Comparison of ENCODE assay signal across 30 cellular contexts in genomic region chr15:78796510-78796909, GRCh38. TPM values are rescaled to one million over a fixed set of nuclear protein-coding genes. Genes with fewer than 3 reads are reported as not detected.
"Had no signal": no experiment of that assay in that cellular context is flagged by ENCODE, and none has a peak within 500 bp of the region (broad histone marks: within the 10 kb centered on the region; RNA-seq: fewer than 3 reads in every experiment).

No MANE protein-coding gene starts in this region.

- FAIRE-seq: pancreas, small intestine had no signal

- DNase-seq: colonic mucosa; effector CD8-positive, alpha-beta T cell; endodermal cell; foreskin melanocyte; hypothalamus; immature natural killer cell; islet precursor cell; kidney glomerular epithelial cell; left ventricle myocardium superior; lower lobe of right lung; naive thymus-derived CD8-positive, alpha-beta T cell; nephron progenitor cell; occipital lobe; right lobe of liver; small intestine; stimulated activated CD4-positive, alpha-beta T cell treated with anti-CD3 and anti-CD28 coated beads, Interleukin-12 subunit alpha, Interleukin-12 subunit beta, amount 100 ng/mL, for 4 hours; stimulated activated CD4-positive, alpha-beta T cell treated with anti-CD3 and anti-CD28 coated beads, Interleukin-1b, Interleukin-23, amount 100 ng/mL, for 48 hours; stimulated activated CD4-positive, alpha-beta T cell treated with anti-CD3 and anti-CD28 coated beads, Interleukin-4, amount 100 ng/mL, for 1 hour; stimulated activated CD8-positive, alpha-beta memory T cell treated with anti-CD3 and anti-CD28 coated beads, Interleukin-4, amount 100 ng/mL, for 48 hours; stimulated activated naive CD4-positive, alpha-beta T cell; stimulated activated naive CD8-positive, alpha-beta T cell treated with anti-CD3 and anti-CD28 coated beads, Interleukin-15, amount 100 ng/mL, for 72 hours; transverse colon; uterus had no signal

- ATAC-seq: esophagus mucosa; left ventricle myocardium superior; lower lobe of right lung; naive thymus-derived CD8-positive, alpha-beta T cell; pancreas; right lobe of liver; upper lobe of right lung had no signal

- H3K27me3 ChIP-seq: colonic mucosa, pancreas, right lobe of liver, suprapubic skin, transverse colon, upper lobe of right lung, uterus had no signal

- H3K27ac Mint-ChIP-seq: dendritic cell treated with granulocyte-macrophage colony-stimulating factor and Interleukin-4, amounts not matched to agents 40 ng/mL and 50 ng/mL, for 4 days; endodermal cell; immature natural killer cell; naive thymus-derived CD8-positive, alpha-beta T cell; nephron progenitor cell had no signal

- H3K36me3 ChIP-seq: colonic mucosa, lower lobe of right lung, pancreas, prostate gland, right lobe of liver, suprapubic skin, transverse colon, upper lobe of right lung, uterus had no signal

- H3K9me3 ChIP-seq: colonic mucosa, lower lobe of right lung, pancreas, prostate gland, right lobe of liver, suprapubic skin, transverse colon, upper lobe of right lung, uterus had no signal

- H3K27ac ChIP-seq: colonic mucosa, epithelial cell of prostate, lower lobe of right lung, pancreas, prostate gland, right lobe of liver, suprapubic skin, transverse colon, upper lobe of right lung, uterus had no signal

- H3K9me3 Mint-ChIP-seq: dendritic cell treated with granulocyte-macrophage colony-stimulating factor and Interleukin-4, amounts not matched to agents 40 ng/mL and 50 ng/mL, for 4 days; endodermal cell; immature natural killer cell; naive thymus-derived CD8-positive, alpha-beta T cell; nephron progenitor cell; stimulated activated naive CD8-positive, alpha-beta T cell treated with anti-CD3 and anti-CD28 coated beads, Interleukin-15, amount 100 ng/mL, for 72 hours had no signal

- H3K27me3 Mint-ChIP-seq: naive thymus-derived CD8-positive, alpha-beta T cell; stimulated activated naive CD8-positive, alpha-beta T cell treated with anti-CD3 and anti-CD28 coated beads, Interleukin-15, amount 100 ng/mL, for 72 hours had no signal

- H3K4me1 ChIP-seq: colonic mucosa, lower lobe of right lung, pancreas, prostate gland, right lobe of liver, transverse colon, upper lobe of right lung, uterus had no signal

- H3K4me3 Mint-ChIP-seq: dendritic cell treated with granulocyte-macrophage colony-stimulating factor and Interleukin-4, amounts not matched to agents 40 ng/mL and 50 ng/mL, for 4 days; endodermal cell; immature natural killer cell; naive thymus-derived CD8-positive, alpha-beta T cell; nephron progenitor cell; stimulated activated naive CD8-positive, alpha-beta T cell treated with anti-CD3 and anti-CD28 coated beads, Interleukin-15, amount 100 ng/mL, for 72 hours had no signal

- H3K4me1 Mint-ChIP-seq: endodermal cell; immature natural killer cell; stimulated activated naive CD8-positive, alpha-beta T cell treated with anti-CD3 and anti-CD28 coated beads, Interleukin-15, amount 100 ng/mL, for 72 hours had no signal

- H3K36me3 Mint-ChIP-seq: immature natural killer cell; naive thymus-derived CD8-positive, alpha-beta T cell had no signal

- H3K4me3 ChIP-seq: colonic mucosa, lower lobe of right lung, pancreas, prostate gland, right lobe of liver, suprapubic skin, transverse colon, upper lobe of right lung, uterus had no signal

RNA-seq across cellular contexts. Expression of gene ADAMTS7, which starts 14.8 kb away (rescaled TPM):
- polyA plus RNA-seq: immature natural killer cell; naive thymus-derived CD8-positive, alpha-beta T cell had no signal
